Comparison of ENCODE assay signal across 9 cellular contexts in the genomic region with DNA sequence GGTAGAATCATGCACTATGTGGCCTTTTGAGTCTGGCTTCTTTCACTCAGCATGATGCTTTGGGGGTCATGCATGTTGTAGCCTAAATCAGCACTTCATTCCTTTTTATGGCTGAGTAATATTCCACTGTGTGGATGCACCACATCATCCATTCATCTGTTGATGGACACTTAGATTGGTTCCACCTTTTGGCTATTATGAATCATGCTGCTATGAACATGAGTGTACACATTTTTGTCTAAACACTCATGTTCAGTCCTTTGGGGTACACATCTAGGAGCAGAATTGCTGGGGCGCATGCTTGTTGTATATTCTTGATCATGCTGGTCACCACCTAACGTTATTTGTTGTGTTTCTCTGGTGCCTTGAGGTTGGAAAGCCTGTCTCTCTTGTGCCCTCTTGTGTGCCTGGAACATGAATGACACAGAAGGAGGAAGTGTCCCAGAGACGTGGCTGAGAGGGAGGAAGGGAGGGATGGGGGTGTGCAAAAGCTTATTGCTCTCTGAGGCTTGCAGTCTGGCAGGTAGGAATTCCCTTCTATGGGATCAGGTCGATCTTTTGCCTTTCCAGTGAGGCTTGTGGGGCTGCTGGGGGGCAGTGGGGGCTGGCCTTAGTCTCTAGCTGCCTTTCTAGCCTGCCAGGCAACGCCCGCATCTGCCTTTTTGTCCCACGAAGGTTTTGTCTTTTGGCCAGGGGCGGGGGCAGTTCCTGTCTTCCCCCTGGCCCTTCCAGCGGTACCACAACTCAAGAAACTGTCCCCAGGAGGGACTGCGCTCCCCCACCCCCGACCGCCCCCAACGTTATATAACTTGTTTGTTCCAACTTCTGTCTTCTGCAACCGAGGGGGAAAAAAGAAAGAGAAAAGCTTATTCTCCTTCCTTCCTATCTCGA. TPM values are rescaled to one million over a fixed set of nuclear protein-coding genes. Genes with fewer than 3 reads are reported as not detected.
DNase-seq lines count a peak whose midpoint lies in the region; ATAC-seq and TF ChIP-seq lines count a peak whose summit lies in the region.
"Had no signal": no experiment of that assay in that cellular context is flagged by ENCODE, and none has a peak within 500 bp of the region (broad histone marks: within the 10 kb centered on the region; RNA-seq: fewer than 3 reads in every experiment).

No MANE protein-coding gene starts in this region.

- peaks cover 60% of the 10 kb centered on the region for H4K20me1 ChIP-seq in DND-41 (ENCODE audit: insufficient read depth, low read length)

- intact Hi-C loops in left colon (cut with DNase I, micrococcal nuclease) (no loop called here), posterior vena cava (cut with DNase I) (no loop called here)

- ATAC-seq in DND-41 (ENCODE audit: insufficient read depth, low read depth) (no peak), left colon (peak; percentile 86)

- H3K4me2 ChIP-seq in DND-41 (ENCODE audit: insufficient read depth, low read length): no peak overlapping the region

- H3K9me3 ChIP-seq in DND-41 (ENCODE audit: insufficient read depth, low read length, severe bottlenecking): no peaks in the 10 kb centered on the region

- H2AFZ ChIP-seq in DND-41 (ENCODE audit: low read depth, low read length): no peak overlapping the region

- H3K4me3 ChIP-seq in DND-41 (ENCODE audit: low read depth in 1 of 2, low read length in 2 of 2): no peak overlapping the region

- H3K4me1 ChIP-seq in DND-41 (ENCODE audit: insufficient read depth, low read length): no peaks in the 10 kb centered on the region; the same call in 1 of the 2 replicates

- H3K27ac ChIP-seq in DND-41 (ENCODE audit: low read length): no peak overlapping the region
- H3K27ac ChIP-seq: C4-2B had no signal

- no peak overlapping the region for H3K9ac ChIP-seq in DND-41 (ENCODE audit: low read depth, low read length)

- no peaks in the 10 kb centered on the region for H3K27me3 ChIP-seq in DND-41 (ENCODE audit: insufficient read depth, low read length, poor library complexity)

- DNase-seq in DND-41: no peak
- peak; percentile 70 for DNase-seq in SKM-1 treated with dmso at 0.1 percent for 144 hours (lab: John Stamatoyannopoulos, UW; ENCODE audit: unreplicated experiment)
- DNase-seq in left colon: no peak
- no peak for DNase-seq in activated CD4-positive, alpha-beta T cell treated with anti-CD3 and anti-CD28 coated beads for 48 hours
- no peak for DNase-seq in posterior vena cava (ENCODE audit: low spot score)
- no peak for DNase-seq in stimulated activated CD4-positive, alpha-beta T cell treated with anti-CD3 and anti-CD28 coated beads, Interleukin-15, amount 100 ng/mL, for 24 hours
- DNase-seq: activated CD4-positive, alpha-beta T cell treated with anti-CD3 and anti-CD28 coated beads, Interleukin-2, amount 50 U/mL, for 48 hours; NCI-H1092 treated with DMSO at 0.1 percent for 48 hours had no signal

- no peaks in the 10 kb centered on the region; the same call in 1 of the 2 replicates for H3K36me3 ChIP-seq in DND-41 (ENCODE audit: insufficient read depth, low read length)

- peak; percentile 40 for TF ChIP-seq CTCF in DND-41 (IDR thresholded peaks at IDR 0.05; ENCODE audit: borderline replicate concordance, extremely low read depth, low read length, poor library complexity, severe bottlenecking)

- H3K79me2 ChIP-seq in DND-41 (ENCODE audit: insufficient read depth, low read length): peaks cover 90% of the 10 kb centered on the region

RNA-seq across cellular contexts. Expression of a gene that starts 7.6 kb away (rescaled TPM):
- 10 to 100 TPM in 1 of 2 donors, 1 to 10 TPM in 1; 8.5 to 10.1 TPM for total RNA-seq in left colon
- total RNA-seq in posterior vena cava: 10 to 100 TPM; 14.5 to 17.6 TPM

RNA-seq across cellular contexts. Expression of a gene that starts 31.7 kb away (rescaled TPM):
- total RNA-seq in left colon (1 to 10 TPM in 1 of 2 donors, under 1 TPM in 1; 0.40 to 1.1 TPM), posterior vena cava (10 to 100 TPM in 1 of 2 donors, 1 to 10 TPM in 1; 2.8 to 14.5 TPM)

RNA-seq across cellular contexts. Expression of a gene that starts 37.8 kb away (rescaled TPM):
- total RNA-seq in left colon (1 to 10 TPM; 1.3 to 2.4 TPM), posterior vena cava (100 to 1,000 TPM; 154 to 436 TPM)

RNA-seq across cellular contexts. Expression of a gene that starts 39.1 kb away (rescaled TPM):
- total RNA-seq in left colon (10 to 100 TPM; 10.2 TPM), posterior vena cava (10 to 100 TPM in 1 of 2 donors, 1 to 10 TPM in 1; 9.3 to 15.7 TPM)

RNA-seq across cellular contexts. Expression of a gene that starts 55.8 kb away (rescaled TPM):
- total RNA-seq in left colon (10 to 100 TPM; 49.2 to 53.4 TPM), posterior vena cava (10 to 100 TPM; 38.0 to 48.1 TPM)

Comparison
In these comparisons a context has a peak if more than half of its experiments do, and no peak if none do; other contexts are left out.
1. RNA of a gene that starts 37.8 kb away (total RNA-seq): 154 to 436 TPM in posterior vena cava; 1.3 to 2.4 TPM in left colon; every median in the first group is over 10 times any median in the second.